1 cellular context compared by ENCODE assay signal in the genomic region with DNA sequence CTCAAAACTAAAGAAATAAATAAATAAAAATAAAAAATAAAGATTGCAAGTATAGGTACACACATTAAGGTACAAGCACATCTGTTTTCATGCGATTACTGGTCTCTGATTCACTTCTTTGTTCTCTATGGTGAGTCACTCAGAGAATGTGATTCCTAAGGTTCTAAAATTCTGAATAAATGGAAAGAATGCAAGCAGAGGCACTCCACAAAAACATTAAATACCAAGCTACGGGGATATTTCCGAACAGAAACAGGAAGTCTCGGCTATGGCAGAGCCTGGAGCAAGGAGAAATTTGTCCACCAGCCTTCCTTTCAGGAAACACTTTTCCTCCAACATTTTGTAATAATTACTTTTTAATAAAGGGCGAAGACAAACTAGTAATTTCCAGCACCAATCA.
TF ChIP-seq lines count a peak whose summit lies in the region.

No MANE protein-coding gene starts in this region.

TF ChIP-seq in GM12878, 131 proteins besides CTCF, POLR2A, EP300 and RAD21 (continued from another document):
- TF ChIP-seq, protein P1, sequence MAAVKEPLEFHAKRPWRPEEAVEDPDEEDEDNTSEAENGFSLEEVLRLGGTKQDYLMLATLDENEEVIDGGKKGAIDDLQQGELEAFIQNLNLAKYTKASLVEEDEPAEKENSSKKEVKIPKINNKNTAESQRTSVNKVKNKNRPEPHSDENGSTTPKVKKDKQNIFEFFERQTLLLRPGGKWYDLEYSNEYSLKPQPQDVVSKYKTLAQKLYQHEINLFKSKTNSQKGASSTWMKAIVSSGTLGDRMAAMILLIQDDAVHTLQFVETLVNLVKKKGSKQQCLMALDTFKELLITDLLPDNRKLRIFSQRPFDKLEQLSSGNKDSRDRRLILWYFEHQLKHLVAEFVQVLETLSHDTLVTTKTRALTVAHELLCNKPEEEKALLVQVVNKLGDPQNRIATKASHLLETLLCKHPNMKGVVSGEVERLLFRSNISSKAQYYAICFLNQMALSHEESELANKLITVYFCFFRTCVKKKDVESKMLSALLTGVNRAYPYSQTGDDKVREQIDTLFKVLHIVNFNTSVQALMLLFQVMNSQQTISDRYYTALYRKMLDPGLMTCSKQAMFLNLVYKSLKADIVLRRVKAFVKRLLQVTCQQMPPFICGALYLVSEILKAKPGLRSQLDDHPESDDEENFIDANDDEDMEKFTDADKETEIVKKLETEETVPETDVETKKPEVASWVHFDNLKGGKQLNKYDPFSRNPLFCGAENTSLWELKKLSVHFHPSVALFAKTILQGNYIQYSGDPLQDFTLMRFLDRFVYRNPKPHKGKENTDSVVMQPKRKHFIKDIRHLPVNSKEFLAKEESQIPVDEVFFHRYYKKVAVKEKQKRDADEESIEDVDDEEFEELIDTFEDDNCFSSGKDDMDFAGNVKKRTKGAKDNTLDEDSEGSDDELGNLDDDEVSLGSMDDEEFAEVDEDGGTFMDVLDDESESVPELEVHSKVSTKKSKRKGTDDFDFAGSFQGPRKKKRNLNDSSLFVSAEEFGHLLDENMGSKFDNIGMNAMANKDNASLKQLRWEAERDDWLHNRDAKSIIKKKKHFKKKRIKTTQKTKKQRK (IDR thresholded peaks at IDR 0.05; ENCODE audit: low read depth, low read length) = no peak
- TF ChIP-seq E4F1 (IDR thresholded peaks at IDR 0.05; ENCODE audit: borderline replicate concordance, partially characterized antibody) = no peak
- TF ChIP-seq CBFB (IDR thresholded peaks at IDR 0.05; ENCODE audit: low read depth) = no peak
